In genomic region chr2:201572822-201573493, GRCh38 we compare ENCODE assay signal across 26 cellular contexts.
A peak's percentile ranks its signal among the peaks of the same experiment; 100 is the strongest.
DNase-seq lines count a peak whose midpoint lies in the region; ATAC-seq and TF ChIP-seq lines count a peak whose summit lies in the region.
"Had no signal": no experiment of that assay in that cellular context is flagged by ENCODE, and none has a peak within 500 bp of the region (broad histone marks: within the 10 kb centered on the region; RNA-seq: fewer than 3 reads in every experiment).

No MANE protein-coding gene starts in this region.

- no peaks in the 10 kb centered on the region for H3F3A ChIP-seq in MM.1S (ENCODE audit: insufficient read depth, low read length)

- H3K9me3 Mint-ChIP-seq in naive thymus-derived CD4-positive, alpha-beta T cell = no peaks in the 10 kb centered on the region
- H3K9me3 Mint-ChIP-seq: nephron, T-cell had no signal

- POLR2A ChIA-PET in naive thymus-derived CD4-positive, alpha-beta T cell (lab: Charles Lee) = interaction anchor here (0.6 kb wide), 1 partner anchor 159 kb away, joined by 3 read pairs; no protein-coding TSS in a partner anchor

- H3K4me3 ChIP-seq in MM.1S (ENCODE audit: low read length) = no peak overlapping the region
- H3K4me3 ChIP-seq in naive thymus-derived CD4-positive, alpha-beta T cell (ENCODE audit: low read length) = no peak overlapping the region
- H3K4me3 ChIP-seq: ascending aorta, right lobe of liver, transverse colon had no signal

- H4K20me1 ChIP-seq in MM.1S (ENCODE audit: insufficient read depth, low read length) = no peaks in the 10 kb centered on the region; the same call in 1 of the 2 replicates

- peaks cover 14% of the 10 kb centered on the region; the same call in 1 of the 2 replicates for H3K27me3 ChIP-seq in MM.1S (replicated peaks; ENCODE audit: insufficient read depth, low read length)
- H3K27me3 ChIP-seq in naive thymus-derived CD4-positive, alpha-beta T cell (ENCODE audit: control insufficient read depth in 2 of 2, insufficient read depth in 2 of 2, low read length in 2 of 2) = no peaks in the 10 kb centered on the region
- H3K27me3 ChIP-seq: ascending aorta, right lobe of liver, transverse colon had no signal

- H2AFZ ChIP-seq in MM.1S (ENCODE audit: low read length) = no peak overlapping the region
- H2AFZ ChIP-seq: parathyroid adenoma had no signal

- CTCF ChIA-PET in naive thymus-derived CD4-positive, alpha-beta T cell (lab: Charles Lee) = no interaction called here

- H3K9ac ChIP-seq in MM.1S (ENCODE audit: low read length) = no peak overlapping the region
- H3K9ac ChIP-seq: parathyroid adenoma had no signal

- intact Hi-C loops in naive thymus-derived CD4-positive, alpha-beta T cell (cut with micrococcal nuclease) = no loop called here

- H3K9me2 ChIP-seq in MM.1S (replicated peaks; ENCODE audit: insufficient read depth, low read length) = no peaks in the 10 kb centered on the region

- peak; percentile 40 for DNase-seq in NOMO-1 treated with DMSO at 0.1 percent for 48 hours (lab: John Stamatoyannopoulos, UW; ENCODE audit: unreplicated experiment)
- no peak for DNase-seq in NOMO-1 treated with dmso at 0.1 percent for 144 hours (lab: John Stamatoyannopoulos, UW; ENCODE audit: unreplicated experiment)
- peak; percentile 13 for DNase-seq in MM.1S
- DNase-seq in naive thymus-derived CD4-positive, alpha-beta T cell = no peak
- no peak for DNase-seq in 8988T
- no peak for DNase-seq in HUDEP-2 (lab: John Stamatoyannopoulos, UW; ENCODE audit: unreplicated experiment in 76 of 76)
- DNase-seq: activated CD4-positive, alpha-beta T cell treated with anti-CD3 and anti-CD28 coated beads, Interleukin-2, amount 50 U/mL, for 1 hour; activated T-cell treated with anti-CD3 and anti-CD28 coated beads for 4 hours; Calu3; effector CD8-positive, alpha-beta T cell; IMR-90; mesendoderm; NCI-H187 treated with DMSO at 0.1 percent for 48 hours; NCI-H345; right lobe of liver; stimulated activated naive CD4-positive, alpha-beta T cell treated with Interleukin-2 at 50 U/mL for 16 hours; T-cell; transverse colon had no signal

- no peak overlapping the region for H3K4me3 Mint-ChIP-seq in naive thymus-derived CD4-positive, alpha-beta T cell
- H3K4me3 Mint-ChIP-seq: nephron, T-cell had no signal

- H3K4me1 ChIP-seq in MM.1S (ENCODE audit: low read length) = peaks cover 6% of the 10 kb centered on the region; the same call in 1 of the 2 replicates
- H3K4me1 ChIP-seq in naive thymus-derived CD4-positive, alpha-beta T cell (ENCODE audit: control insufficient read depth in 2 of 2, insufficient read depth in 2 of 2, low read length in 2 of 2) = no peaks in the 10 kb centered on the region
- H3K4me1 ChIP-seq: ascending aorta, parathyroid adenoma, right lobe of liver, transverse colon had no signal

- H3K36me3 ChIP-seq in MM.1S (replicated peaks; ENCODE audit: insufficient read depth, low read length) = no peaks in the 10 kb centered on the region
- H3K36me3 ChIP-seq in naive thymus-derived CD4-positive, alpha-beta T cell (ENCODE audit: control insufficient read depth in 2 of 3, insufficient read depth in 3 of 3, low read length in 3 of 3) = no peaks in the 10 kb centered on the region
- H3K36me3 ChIP-seq: ascending aorta, right lobe of liver, transverse colon had no signal

- H3K4me2 ChIP-seq in MM.1S (ENCODE audit: low read depth, low read length) = peak overlapping the region; percentile 16; the same call in 1 of the 2 replicates

- H3K79me2 ChIP-seq in MM.1S (ENCODE audit: low read length) = no peaks in the 10 kb centered on the region
- H3K79me2 ChIP-seq: parathyroid adenoma had no signal

- H3K9me3 ChIP-seq in MM.1S (replicated peaks; ENCODE audit: insufficient read depth, low read length) = no peaks in the 10 kb centered on the region
- H3K9me3 ChIP-seq in naive thymus-derived CD4-positive, alpha-beta T cell (ENCODE audit: control insufficient read depth in 2 of 3, low read length in 3 of 3) = no peaks in the 10 kb centered on the region
- H3K9me3 ChIP-seq: ascending aorta, right lobe of liver, transverse colon had no signal

- no peaks in the 10 kb centered on the region for H3K36me3 Mint-ChIP-seq in naive thymus-derived CD4-positive, alpha-beta T cell
- H3K36me3 Mint-ChIP-seq: T-cell had no signal

- no peak overlapping the region for H3K27ac Mint-ChIP-seq in naive thymus-derived CD4-positive, alpha-beta T cell
- H3K27ac Mint-ChIP-seq: nephron, T-cell had no signal

- no peak for TF ChIP-seq CTCF in MM.1S (IDR thresholded peaks at IDR 0.05; ENCODE audit: low read length)

- ATAC-seq in GM21423 (IDR thresholded peaks at IDR 0.05; ENCODE audit: unreplicated experiment) (peak; percentile 56), GM21528 (IDR thresholded peaks at IDR 0.05; ENCODE audit: low FRiP score, unreplicated experiment) (no peak)
- peak; percentile 38 for ATAC-seq in naive thymus-derived CD4-positive, alpha-beta T cell
- ATAC-seq: esophagus mucosa, right lobe of liver, T-cell had no signal

- peaks cover 0 to 4% (median 0%) of the 10 kb centered on the region in 5 donors for H3K27me3 Mint-ChIP-seq in naive thymus-derived CD4-positive, alpha-beta T cell
- H3K27me3 Mint-ChIP-seq: T-cell had no signal

- H3K27ac ChIP-seq in MM.1S (ENCODE audit: low read length) = no peak overlapping the region
- no peak overlapping the region for H3K27ac ChIP-seq in naive thymus-derived CD4-positive, alpha-beta T cell (ENCODE audit: low read depth, low read length)
- H3K27ac ChIP-seq: 22Rv1, ascending aorta, HL-60, parathyroid adenoma, right lobe of liver, transverse colon had no signal

- H3K4me1 Mint-ChIP-seq in naive thymus-derived CD4-positive, alpha-beta T cell = peaks cover 0 to 8% (median 0%) of the 10 kb centered on the region in 7 donors
- H3K4me1 Mint-ChIP-seq: nephron had no signal

Comparison
In these comparisons a context has a peak if more than half of its experiments do, and no peak if none do; other contexts are left out.
1. DNase-seq: peak in NOMO-1 treated with DMSO at 0.1 percent for 48 hours (single experiment) and MM.1S (single experiment); none in NOMO-1 treated with dmso at 0.1 percent for 144 hours (single experiment), naive thymus-derived CD4-positive, alpha-beta T cell (0 of 9), 8988T (single experiment) and HUDEP-2 (0 of 76).